Comparison of ENCODE assay signal across 25 cellular contexts in genomic region chr9:129354498-129354897, GRCh38.
A peak's percentile ranks its signal among the peaks of the same experiment; 100 is the strongest.
DNase-seq lines count a peak whose midpoint lies in the region; ATAC-seq, FAIRE-seq and TF ChIP-seq lines count a peak whose summit lies in the region.
"Had no signal": no experiment of that assay in that cellular context is flagged by ENCODE, and none has a peak within 500 bp of the region (broad histone marks: within the 10 kb centered on the region; RNA-seq: fewer than 3 reads in every experiment).

No MANE protein-coding gene starts in this region.

- no peak overlapping the region for H2AFZ ChIP-seq in K562 (ENCODE audit: low read depth, low read length)
- no peak overlapping the region for H2AFZ ChIP-seq in mesenchymal stem cell (ENCODE audit: low read depth, low read length)
- H2AFZ ChIP-seq in trophoblast cell (ENCODE audit: insufficient read depth, low read length, poor library complexity), result no peak overlapping the region

- H2BK120ac ChIP-seq in mesenchymal stem cell (ENCODE audit: low read depth, low read length), result no peak overlapping the region
- H2BK120ac ChIP-seq in trophoblast cell (ENCODE audit: insufficient read depth, low read length, poor library complexity), result peak overlapping the region; percentile 14

- H3K79me2 ChIP-seq in K562 (ENCODE audit: control insufficient read depth, insufficient read depth, low read length) (no peaks in the 10 kb centered on the region), trophoblast cell (ENCODE audit: control insufficient read depth, insufficient read depth, low read length, poor library complexity) (peaks cover 7% of the 10 kb centered on the region)

- H3K27ac Mint-ChIP-seq in CD4-positive, alpha-beta T cell, result no peak overlapping the region
- H3K27ac Mint-ChIP-seq: CD4-positive, CD25-positive, alpha-beta regulatory T cell had no signal

- in situ Hi-C loops in K562 (cut with MboI), result no loop called here

- H2AK5ac ChIP-seq in mesenchymal stem cell (ENCODE audit: low read length, severe bottlenecking) (no peak overlapping the region), trophoblast cell (ENCODE audit: low read length) (peak overlapping the region; percentile 5)

- H3K27me3 Mint-ChIP-seq in CD4-positive, alpha-beta T cell, result peaks cover 9% of the 10 kb centered on the region
- peaks cover 18% of the 10 kb centered on the region for H3K27me3 Mint-ChIP-seq in activated T-cell treated with anti-CD3 and anti-CD28 coated beads, Interleukin-2, amount 50 U/mL, for 4 hours (ENCODE audit: low read depth)

- H3K9me3 ChIP-seq in A549 (peaks cover 14% of the 10 kb centered on the region), K562 (replicated peaks; ENCODE audit: control insufficient read depth, insufficient read depth, low read depth, low read length) (no peaks in the 10 kb centered on the region), mesenchymal stem cell (ENCODE audit: control insufficient read depth, low read length) (peaks cover 14% of the 10 kb centered on the region), trophoblast cell (ENCODE audit: insufficient read depth, low read depth, low read length) (peaks cover 7% of the 10 kb centered on the region), esophagus muscularis mucosa (peaks cover 0 to 14% (median 8%) of the 10 kb centered on the region in 4 donors)
- peaks cover 5% of the 10 kb centered on the region for H3K9me3 ChIP-seq in CD4-positive, alpha-beta T cell (ENCODE audit: control insufficient read depth, low read length)
- H3K9me3 ChIP-seq: SJCRH30 had no signal

- DNase-seq in A549 (ENCODE audit: low read depth in 1 of 2, low spot score in 1 of 2) (no peak), K562 (ENCODE audit: extremely low read depth in 1 of 4, low spot score in 3 of 4) (no peak), mesenchymal stem cell (no peak), trophoblast cell (no peak), esophagus muscularis mucosa (ENCODE audit: extremely low spot score) (no peak), activated gamma-delta T cell (lab: John Stamatoyannopoulos, UW) (no peak)
- no peak for DNase-seq in CD4-positive, alpha-beta T cell
- no peak for DNase-seq in activated T-cell treated with anti-CD3 and anti-CD28 coated beads, Interleukin-2, amount 50 U/mL, for 4 hours
- DNase-seq: 8988T; CD4-positive, CD25-positive, alpha-beta regulatory T cell; KBM-7; MV-4-11; NCI-H1105; NCI-H1436 treated with DMSO at 0.1 percent for 48 hours; NCI-H187 treated with DMSO at 0.1 percent for 48 hours; NCI-H2171 treated with DMSO at 0.1 percent for 48 hours; NCI-H524; NCI-H774; NK-92 treated with Interleukin-12 subunit alpha and Interleukin-12 subunit beta, amount 100 ng/mL, for 24 hours; PC-3; SJCRH30 had no signal

- no peak for TF ChIP-seq CTCF in A549 (IDR thresholded peaks at IDR 0.05)
- no peak for TF ChIP-seq CTCF in K562 (IDR thresholded peaks at IDR 0.05 in 2 of 3, conservative IDR thresholded peaks at IDR 0.05 in 1 of 3; ENCODE audit: insufficient read depth in 2 of 3, low read depth in 1 of 3, low read length in 3 of 3)
- TF ChIP-seq CTCF in esophagus muscularis mucosa (IDR thresholded peaks at IDR 0.05), result no peak
- TF ChIP-seq CTCF in CD4-positive, alpha-beta T cell (IDR thresholded peaks at IDR 0.05), result no peak

- BruUV-seq in K562 (replicated peaks; lab: Mats Ljungman, UMichigan), result no TSS peak

- 91% methylated on average over 7 of the region's 7 CpGs for WGBS in A549 (ENCODE audit: missing lambda C conversion rate)
- WGBS in K562 (ENCODE audit: insufficient coverage, low coverage, missing lambda C conversion rate), result 18% methylated on average over 7 of the region's 7 CpGs
- WGBS in mesenchymal stem cell, result 98% methylated on average over 7 of the region's 7 CpGs
- WGBS in trophoblast cell (ENCODE audit: extremely low coverage, insufficient coverage, insufficient read length), result no CpG with 5 or more reads among the region's 7 CpGs
- 98% methylated on average over 6 of the region's 7 CpGs for WGBS in esophagus muscularis mucosa

- TF ChIP-seq POLR2A in A549 (IDR thresholded peaks at IDR 0.05; ENCODE audit: low read length), result no peak
- TF ChIP-seq POLR2A in K562 (conservative IDR thresholded peaks at IDR 0.05), result no peak
- TF ChIP-seq POLR2A in esophagus muscularis mucosa (IDR thresholded peaks at IDR 0.05; ENCODE audit: low read depth), result no peak

- H3K4me2 ChIP-seq in A549 (no peak overlapping the region), K562 (ENCODE audit: insufficient read depth, low read length) (no peak overlapping the region), mesenchymal stem cell (ENCODE audit: low read length, poor library complexity, severe bottlenecking) (no peak overlapping the region), trophoblast cell (ENCODE audit: low read length) (no peak overlapping the region)

- intact Hi-C loops in K562 (cut with micrococcal nuclease) (no loop called here), esophagus muscularis mucosa (cut with DNase I) (no loop called here)
- intact Hi-C loops in CD4-positive, alpha-beta T cell (cut with DNase I, micrococcal nuclease), result no loop called here

- H3K9ac ChIP-seq in K562 (ENCODE audit: insufficient read depth in 1 of 2, low read depth in 2 of 2, low read length in 2 of 2), result no peak overlapping the region
- H3K9ac ChIP-seq in mesenchymal stem cell (ENCODE audit: low read length), result no peak overlapping the region
- H3K9ac ChIP-seq in trophoblast cell (ENCODE audit: low read length), result no peak overlapping the region
- H3K9ac ChIP-seq: BLaER1 had no signal

- TF ChIP-seq RAD21 in A549 (conservative IDR thresholded peaks at IDR 0.05 in 1 of 2, IDR thresholded peaks at IDR 0.05 in 1 of 2) (no peak), K562 (CRISPR knock-in tag; conservative IDR thresholded peaks at IDR 0.05 in 1 of 2, IDR thresholded peaks at IDR 0.05 in 1 of 2) (no peak)

- H4K20me1 ChIP-seq in K562 (replicated peaks; ENCODE audit: control insufficient read depth, insufficient read depth, low read length), result no peaks in the 10 kb centered on the region
- H4K20me1 ChIP-seq: BLaER1 had no signal

- peak overlapping the region in 1 of 2 experiments; percentile 99; a peak in 1 of 6 replicates for H3K27ac ChIP-seq in A549
- H3K27ac ChIP-seq in K562 (ENCODE audit: extremely low read depth, low read depth, low read length), result no peak overlapping the region
- no peak overlapping the region for H3K27ac ChIP-seq in mesenchymal stem cell (ENCODE audit: low read length, poor library complexity, severe bottlenecking)
- H3K27ac ChIP-seq in trophoblast cell (ENCODE audit: low read depth, low read length), result no peak overlapping the region
- no peak overlapping the region for H3K27ac ChIP-seq in esophagus muscularis mucosa (replicated peaks in 1 of 4)
- no peak overlapping the region for H3K27ac ChIP-seq in CD4-positive, alpha-beta T cell (ENCODE audit: low read depth, low read length)
- H3K27ac ChIP-seq: SJCRH30 had no signal

- TF ChIP-seq EP300 in A549 (IDR thresholded peaks at IDR 0.05) (no peak), K562 (IDR thresholded peaks at IDR 0.05; ENCODE audit: low read length) (no peak), esophagus muscularis mucosa (IDR thresholded peaks at IDR 0.05) (no peak)

- no peaks in the 10 kb centered on the region for H3K9me3 Mint-ChIP-seq in CD4-positive, alpha-beta T cell
- H3K9me3 Mint-ChIP-seq in activated T-cell treated with anti-CD3 and anti-CD28 coated beads, Interleukin-2, amount 50 U/mL, for 4 hours, result peaks cover 5% of the 10 kb centered on the region

- peak overlapping the region in 1 of 2 experiments; percentile 70 for H2BK12ac ChIP-seq in mesenchymal stem cell (ENCODE audit: low read length in 2 of 2)
- peak overlapping the region; percentile 73 for H2BK12ac ChIP-seq in trophoblast cell (ENCODE audit: low read length)

- peaks cover 4 to 39% of the 10 kb centered on the region in 2 experiments; a peak in 3 of 5 replicates for H3K27me3 ChIP-seq in K562 (ENCODE audit: control insufficient read depth in 2 of 2, insufficient read depth in 2 of 2, low read length in 2 of 2)
- no peaks in the 10 kb centered on the region for H3K27me3 ChIP-seq in mesenchymal stem cell (ENCODE audit: control insufficient read depth in 1 of 2, insufficient read depth in 1 of 2, low read length in 2 of 2)
- no peaks in the 10 kb centered on the region for H3K27me3 ChIP-seq in trophoblast cell (ENCODE audit: insufficient read depth, low read length)
- H3K27me3 ChIP-seq in esophagus muscularis mucosa, result peaks cover 0 to 14% (median 3%) of the 10 kb centered on the region in 4 donors
- peaks cover 16% of the 10 kb centered on the region for H3K27me3 ChIP-seq in CD4-positive, alpha-beta T cell (ENCODE audit: control insufficient read depth, insufficient read depth, low read length)
- H3K27me3 ChIP-seq: BLaER1 had no signal

- peak overlapping the region; percentile 63 to 76 for H3K4ac ChIP-seq in mesenchymal stem cell (ENCODE audit: low read depth in 1 of 2, low read length in 2 of 2)
- H3K4ac ChIP-seq in trophoblast cell (ENCODE audit: low read depth, low read length), result peak overlapping the region; percentile 4

- H3K23ac ChIP-seq in mesenchymal stem cell (ENCODE audit: low read length in 2 of 2) (no peak overlapping the region), trophoblast cell (ENCODE audit: low read length) (no peak overlapping the region)

- CTCF ChIA-PET in A549 (lab: Yijun Ruan, JAX), result no interaction called here
- CTCF ChIA-PET in K562 (lab: Yijun Ruan, JAX; ENCODE audit: low intra/inter-chr PET ratio), result no interaction called here
- CTCF ChIA-PET in CD4-positive, alpha-beta T cell (lab: Charles Lee), result no interaction called here

- H3K18ac ChIP-seq in mesenchymal stem cell (ENCODE audit: low read depth in 1 of 2, low read length in 2 of 2), result peak overlapping the region in 1 of 2 experiments; percentile 69
- H3K18ac ChIP-seq in trophoblast cell (ENCODE audit: low read length), result peak overlapping the region; percentile 42

- H3K79me1 ChIP-seq in mesenchymal stem cell (replicated peaks; ENCODE audit: low read length, poor library complexity, severe bottlenecking) (no peaks in the 10 kb centered on the region), trophoblast cell (ENCODE audit: low read length) (peaks cover 19% of the 10 kb centered on the region)

- ATAC-seq in A549 (no peak), K562 (no peak)
- no peak for ATAC-seq in CD4-positive, alpha-beta T cell (ENCODE audit: poor library complexity)
- no peak for ATAC-seq in activated T-cell treated with anti-CD3 and anti-CD28 coated beads, Interleukin-2, amount 50 U/mL, for 4 hours
- ATAC-seq: PC-3, Right ventricle myocardium inferior, SK-N-SH treated with all-trans-retinoic acid at 6 μM for 48 hours had no signal

- H3K4me1 ChIP-seq in A549 (peaks cover 38% of the 10 kb centered on the region), K562 (replicated peaks in 1 of 2; ENCODE audit: control insufficient read depth in 2 of 2, insufficient read depth in 2 of 2, low read length in 2 of 2) (peaks cover 6 to 36% of the 10 kb centered on the region in 2 experiments; a peak in 3 of 5 replicates), mesenchymal stem cell (ENCODE audit: control insufficient read depth, insufficient read depth, low read depth, low read length) (peaks cover 24% of the 10 kb centered on the region), trophoblast cell (ENCODE audit: control insufficient read depth in 1 of 2, insufficient read depth in 2 of 2, low read length in 2 of 2) (peaks cover 9 to 13% of the 10 kb centered on the region in 2 experiments), esophagus muscularis mucosa (peaks cover 18 to 33% (median 32%) of the 10 kb centered on the region in 4 donors)
- H3K4me1 ChIP-seq: SJCRH30 had no signal

- no peaks in the 10 kb centered on the region for H3K36me3 Mint-ChIP-seq in CD4-positive, alpha-beta T cell (ENCODE audit: low read depth)
- peaks cover 3% of the 10 kb centered on the region for H3K36me3 Mint-ChIP-seq in activated T-cell treated with anti-CD3 and anti-CD28 coated beads, Interleukin-2, amount 50 U/mL, for 4 hours (ENCODE audit: insufficient read depth)
- H3K36me3 Mint-ChIP-seq: CD4-positive, CD25-positive, alpha-beta regulatory T cell had no signal

- H3K36me3 ChIP-seq in K562 (ENCODE audit: control insufficient read depth, insufficient read depth, low read length) (no peaks in the 10 kb centered on the region), mesenchymal stem cell (ENCODE audit: control insufficient read depth in 1 of 2, insufficient read depth in 2 of 2, low read depth in 1 of 2, low read length in 2 of 2) (no peaks in the 10 kb centered on the region), trophoblast cell (ENCODE audit: control insufficient read depth in 1 of 2, insufficient read depth in 2 of 2, low read length in 2 of 2) (no peaks in the 10 kb centered on the region), esophagus muscularis mucosa (no peaks in the 10 kb centered on the region)
- H3K36me3 ChIP-seq: SJCRH30 had no signal

- POLR2A ChIA-PET in A549 (lab: Yijun Ruan, JAX), result no interaction called here
- POLR2A ChIA-PET in K562 (lab: Yijun Ruan, JAX), result no interaction called here
- POLR2A ChIA-PET in CD4-positive, alpha-beta T cell (lab: Charles Lee), result no interaction called here

- H4K91ac ChIP-seq in mesenchymal stem cell (ENCODE audit: low read length) (peak overlapping the region; percentile 23), trophoblast cell (ENCODE audit: low read depth, low read length) (peak overlapping the region; percentile 40)

- H4K12ac ChIP-seq in trophoblast cell (ENCODE audit: low read depth, low read length), result no peak overlapping the region

- H3K9me1 ChIP-seq in K562 (ENCODE audit: control insufficient read depth, insufficient read depth, low read length), result no peaks in the 10 kb centered on the region

- H2BK5ac ChIP-seq in mesenchymal stem cell (ENCODE audit: low read depth, low read length, poor library complexity, severe bottlenecking) (no peak overlapping the region), trophoblast cell (ENCODE audit: low read depth, low read length, poor library complexity) (no peak overlapping the region)

- H3K4me3 ChIP-seq in A549 (no peak overlapping the region), K562 (no peak overlapping the region), mesenchymal stem cell (ENCODE audit: insufficient read depth in 1 of 2, low read depth in 1 of 2, low read length in 2 of 2) (no peak overlapping the region), trophoblast cell (ENCODE audit: low read depth, low read length) (no peak overlapping the region), esophagus muscularis mucosa (no peak overlapping the region)
- H3K4me3 ChIP-seq: BLaER1, SJCRH30 had no signal

- H3K14ac ChIP-seq in mesenchymal stem cell (ENCODE audit: low read length in 2 of 2) (peak overlapping the region in 1 of 2 experiments; percentile 62), trophoblast cell (ENCODE audit: low read length) (peak overlapping the region; percentile 7)

- no peak overlapping the region for H4K8ac ChIP-seq in mesenchymal stem cell (ENCODE audit: low read length)
- H4K8ac ChIP-seq in trophoblast cell (ENCODE audit: low read depth, low read length), result peak overlapping the region; percentile 23

- H3K4me3 Mint-ChIP-seq in CD4-positive, alpha-beta T cell, result no peak overlapping the region
- no peak overlapping the region for H3K4me3 Mint-ChIP-seq in activated T-cell treated with anti-CD3 and anti-CD28 coated beads, Interleukin-2, amount 50 U/mL, for 4 hours

- no peaks in the 10 kb centered on the region for H3K4me1 Mint-ChIP-seq in CD4-positive, alpha-beta T cell (ENCODE audit: low read depth)
- H3K4me1 Mint-ChIP-seq in activated T-cell treated with anti-CD3 and anti-CD28 coated beads, Interleukin-2, amount 50 U/mL, for 4 hours (ENCODE audit: low read depth), result peaks cover 3% of the 10 kb centered on the region

- FAIRE-seq in A549 (lab: Jason Lieb, UNC) (no peak), K562 (lab: Jason Lieb, UNC) (no peak)
- FAIRE-seq: D721Med had no signal

- no peak overlapping the region for H2BK15ac ChIP-seq in mesenchymal stem cell (ENCODE audit: low read depth, poor library complexity, severe bottlenecking)

Comparison
In these comparisons a context has a peak if more than half of its experiments do, and no peak if none do; other contexts are left out.
1. Of the 35 proteins assayed by ChIP-seq in both K562 and A549: peak only in K562: none; only in A549: none; in both: ZFP36; in neither: 34.